In the genomic region with DNA sequence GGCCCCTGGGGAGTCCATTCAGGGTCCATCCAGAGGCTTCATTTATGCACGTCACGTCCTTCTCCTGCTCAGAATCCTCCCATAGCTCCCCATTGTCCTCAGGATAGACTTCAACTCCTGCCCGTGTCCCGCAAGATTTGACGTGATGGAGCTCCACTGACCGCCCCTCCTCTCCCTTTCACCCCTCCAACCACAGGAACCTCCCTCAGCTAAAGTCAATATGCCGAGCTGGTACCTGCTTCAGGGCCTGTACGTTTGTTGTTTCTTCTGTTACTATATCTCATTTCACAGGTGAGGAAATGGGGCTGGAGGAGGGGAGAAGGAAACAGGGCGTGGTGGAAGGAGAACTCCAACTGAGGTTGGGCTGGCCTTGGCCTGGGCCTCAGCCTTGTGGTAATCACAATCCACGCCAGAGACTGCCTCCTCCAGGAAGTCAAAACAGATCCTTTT, we compare ENCODE assay signal across 1 cellular context.
A peak's percentile ranks its signal among the peaks of the same experiment; 100 is the strongest.
TF ChIP-seq lines count a peak whose summit lies in the region.

No MANE protein-coding gene starts in this region.

TF ChIP-seq in HepG2, 621 proteins besides CTCF, POLR2A, EP300 and RAD21:
- TF ChIP-seq ADNP (CRISPR knock-in tag; IDR thresholded peaks at IDR 0.05): peak; percentile 67; the same call in 1 of the 2 replicates
- TF ChIP-seq ZFX (CRISPR knock-in tag; IDR thresholded peaks at IDR 0.05; ENCODE audit: low read depth): peak; percentile 40; the same call in 1 of the 2 replicates
- no peak for TF ChIP-seq ZNF878 (CRISPR knock-in tag; IDR thresholded peaks at IDR 0.05)
- TF ChIP-seq GLI4 (CRISPR knock-in tag; IDR thresholded peaks at IDR 0.05; ENCODE audit: borderline replicate concordance): 0 out of 2 replicates have a peak, but pooled peaks have one; percentile 23
- peak; percentile 53; the same call in 1 of the 2 replicates for TF ChIP-seq HIVEP1 (CRISPR knock-in tag; IDR thresholded peaks at IDR 0.05)
- no peak for TF ChIP-seq CC2D1A (CRISPR knock-in tag; IDR thresholded peaks at IDR 0.05)
- peak; percentile 54 for TF ChIP-seq IKZF4 (CRISPR knock-in tag; IDR thresholded peaks at IDR 0.05; ENCODE audit: borderline replicate concordance, low read depth, not compliant biosample characterization)
- TF ChIP-seq ZSCAN25 (CRISPR knock-in tag; IDR thresholded peaks at IDR 0.05): peak; percentile 37; the same call in 1 of the 2 replicates
- TF ChIP-seq SP4 (CRISPR knock-in tag; IDR thresholded peaks at IDR 0.05): no peak
- TF ChIP-seq HMGA1 (CRISPR knock-in tag; conservative IDR thresholded peaks at IDR 0.05): no peak
- TF ChIP-seq FOXK2 (IDR thresholded peaks at IDR 0.05): no peak
- TF ChIP-seq KDM1A (CRISPR knock-in tag; IDR thresholded peaks at IDR 0.05): peak; percentile 68; the same call in 1 of the 2 replicates
- TF ChIP-seq ZNF883 (CRISPR knock-in tag; IDR thresholded peaks at IDR 0.05; ENCODE audit: not compliant biosample characterization): peak; percentile 21
- TF ChIP-seq SIX4 (CRISPR knock-in tag; IDR thresholded peaks at IDR 0.05): no peak
- TF ChIP-seq ZFP41 (CRISPR knock-in tag; IDR thresholded peaks at IDR 0.05; ENCODE audit: borderline replicate concordance): no peak
- no peak for TF ChIP-seq KLF12 (CRISPR knock-in tag; IDR thresholded peaks at IDR 0.05; ENCODE audit: borderline replicate concordance)
- 0 out of 2 replicates have a peak, but pooled peaks have one; percentile 44 for TF ChIP-seq NFATC3 (CRISPR knock-in tag; IDR thresholded peaks at IDR 0.05)
- TF ChIP-seq, protein P1, sequence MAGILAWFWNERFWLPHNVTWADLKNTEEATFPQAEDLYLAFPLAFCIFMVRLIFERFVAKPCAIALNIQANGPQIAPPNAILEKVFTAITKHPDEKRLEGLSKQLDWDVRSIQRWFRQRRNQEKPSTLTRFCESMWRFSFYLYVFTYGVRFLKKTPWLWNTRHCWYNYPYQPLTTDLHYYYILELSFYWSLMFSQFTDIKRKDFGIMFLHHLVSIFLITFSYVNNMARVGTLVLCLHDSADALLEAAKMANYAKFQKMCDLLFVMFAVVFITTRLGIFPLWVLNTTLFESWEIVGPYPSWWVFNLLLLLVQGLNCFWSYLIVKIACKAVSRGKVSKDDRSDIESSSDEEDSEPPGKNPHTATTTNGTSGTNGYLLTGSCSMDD (CRISPR knock-in tag; IDR thresholded peaks at IDR 0.05): no peak
- TF ChIP-seq, protein P2, sequence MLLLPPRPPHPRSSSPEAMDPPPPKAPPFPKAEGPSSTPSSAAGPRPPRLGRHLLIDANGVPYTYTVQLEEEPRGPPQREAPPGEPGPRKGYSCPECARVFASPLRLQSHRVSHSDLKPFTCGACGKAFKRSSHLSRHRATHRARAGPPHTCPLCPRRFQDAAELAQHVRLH (CRISPR knock-in tag; IDR thresholded peaks at IDR 0.05; ENCODE audit: borderline replicate concordance, low read depth): peak; percentile 44; the same call in 1 of the 2 replicates
- no peak for TF ChIP-seq HHEX (CRISPR knock-in tag; IDR thresholded peaks at IDR 0.05)
- TF ChIP-seq, protein P3, sequence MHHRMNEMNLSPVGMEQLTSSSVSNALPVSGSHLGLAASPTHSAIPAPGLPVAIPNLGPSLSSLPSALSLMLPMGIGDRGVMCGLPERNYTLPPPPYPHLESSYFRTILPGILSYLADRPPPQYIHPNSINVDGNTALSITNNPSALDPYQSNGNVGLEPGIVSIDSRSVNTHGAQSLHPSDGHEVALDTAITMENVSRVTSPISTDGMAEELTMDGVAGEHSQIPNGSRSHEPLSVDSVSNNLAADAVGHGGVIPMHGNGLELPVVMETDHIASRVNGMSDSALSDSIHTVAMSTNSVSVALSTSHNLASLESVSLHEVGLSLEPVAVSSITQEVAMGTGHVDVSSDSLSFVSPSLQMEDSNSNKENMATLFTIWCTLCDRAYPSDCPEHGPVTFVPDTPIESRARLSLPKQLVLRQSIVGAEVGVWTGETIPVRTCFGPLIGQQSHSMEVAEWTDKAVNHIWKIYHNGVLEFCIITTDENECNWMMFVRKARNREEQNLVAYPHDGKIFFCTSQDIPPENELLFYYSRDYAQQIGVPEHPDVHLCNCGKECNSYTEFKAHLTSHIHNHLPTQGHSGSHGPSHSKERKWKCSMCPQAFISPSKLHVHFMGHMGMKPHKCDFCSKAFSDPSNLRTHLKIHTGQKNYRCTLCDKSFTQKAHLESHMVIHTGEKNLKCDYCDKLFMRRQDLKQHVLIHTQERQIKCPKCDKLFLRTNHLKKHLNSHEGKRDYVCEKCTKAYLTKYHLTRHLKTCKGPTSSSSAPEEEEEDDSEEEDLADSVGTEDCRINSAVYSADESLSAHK (CRISPR knock-in tag; IDR thresholded peaks at IDR 0.05; ENCODE audit: borderline replicate concordance): no peak
- TF ChIP-seq RXRA (CRISPR knock-in tag; IDR thresholded peaks at IDR 0.05): 0 out of 2 replicates have a peak, but pooled peaks have one; percentile 11
- TF ChIP-seq ZNF547 (CRISPR knock-in tag; IDR thresholded peaks at IDR 0.05): 0 out of 2 replicates have a peak, but pooled peaks have one; percentile 46
- no peak for TF ChIP-seq ERF (CRISPR knock-in tag; IDR thresholded peaks at IDR 0.05)
- no peak for TF ChIP-seq PITX1 (CRISPR knock-in tag; IDR thresholded peaks at IDR 0.05)
- TF ChIP-seq ZNF264 (CRISPR knock-in tag; IDR thresholded peaks at IDR 0.05): no peak
- TF ChIP-seq ZMYM3 (CRISPR knock-in tag; IDR thresholded peaks at IDR 0.05): peak; percentile 73
- peak; percentile 73 for TF ChIP-seq FOXA3 (CRISPR knock-in tag; IDR thresholded peaks at IDR 0.05)
- no peak for TF ChIP-seq FOXA1 (IDR thresholded peaks at IDR 0.05)
- TF ChIP-seq FOXA1 (CRISPR knock-in tag; IDR thresholded peaks at IDR 0.05): peak; percentile 74
- 0 out of 2 replicates have a peak, but pooled peaks have one; percentile 17 for TF ChIP-seq ZNF263 (CRISPR knock-in tag; IDR thresholded peaks at IDR 0.05)
- TF ChIP-seq, protein P4, sequence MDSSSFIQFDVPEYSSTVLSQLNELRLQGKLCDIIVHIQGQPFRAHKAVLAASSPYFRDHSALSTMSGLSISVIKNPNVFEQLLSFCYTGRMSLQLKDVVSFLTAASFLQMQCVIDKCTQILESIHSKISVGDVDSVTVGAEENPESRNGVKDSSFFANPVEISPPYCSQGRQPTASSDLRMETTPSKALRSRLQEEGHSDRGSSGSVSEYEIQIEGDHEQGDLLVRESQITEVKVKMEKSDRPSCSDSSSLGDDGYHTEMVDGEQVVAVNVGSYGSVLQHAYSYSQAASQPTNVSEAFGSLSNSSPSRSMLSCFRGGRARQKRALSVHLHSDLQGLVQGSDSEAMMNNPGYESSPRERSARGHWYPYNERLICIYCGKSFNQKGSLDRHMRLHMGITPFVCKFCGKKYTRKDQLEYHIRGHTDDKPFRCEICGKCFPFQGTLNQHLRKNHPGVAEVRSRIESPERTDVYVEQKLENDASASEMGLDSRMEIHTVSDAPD (CRISPR knock-in tag; IDR thresholded peaks at IDR 0.05): no peak
- TF ChIP-seq SOX6 (IDR thresholded peaks at IDR 0.05): no peak
- peak; percentile 18; the same call in 1 of the 2 replicates for TF ChIP-seq SOX6 (CRISPR knock-in tag; IDR thresholded peaks at IDR 0.05)
